Comparison of ENCODE assay signal across 1 cellular context in genomic region chr1:28521502-28522164, GRCh38.
TF ChIP-seq lines count a peak whose summit lies in the region.

No MANE protein-coding gene starts in this region.

TF ChIP-seq in H1, 55 proteins besides CTCF, POLR2A, EP300 and RAD21:
- TF ChIP-seq HDAC2 (IDR thresholded peaks at IDR 0.05; ENCODE audit: borderline replicate concordance in 1 of 2, low read depth in 2 of 2, low read length in 2 of 2) (no peak), E2F6 (IDR thresholded peaks at IDR 0.05) (no peak), RXRA (IDR thresholded peaks at IDR 0.05; ENCODE audit: insufficient read depth, low read depth, low read length) (no peak), SP2 (IDR thresholded peaks at IDR 0.05; ENCODE audit: low read length) (no peak)
